8 cellular contexts compared by ENCODE assay signal in the genomic region with DNA sequence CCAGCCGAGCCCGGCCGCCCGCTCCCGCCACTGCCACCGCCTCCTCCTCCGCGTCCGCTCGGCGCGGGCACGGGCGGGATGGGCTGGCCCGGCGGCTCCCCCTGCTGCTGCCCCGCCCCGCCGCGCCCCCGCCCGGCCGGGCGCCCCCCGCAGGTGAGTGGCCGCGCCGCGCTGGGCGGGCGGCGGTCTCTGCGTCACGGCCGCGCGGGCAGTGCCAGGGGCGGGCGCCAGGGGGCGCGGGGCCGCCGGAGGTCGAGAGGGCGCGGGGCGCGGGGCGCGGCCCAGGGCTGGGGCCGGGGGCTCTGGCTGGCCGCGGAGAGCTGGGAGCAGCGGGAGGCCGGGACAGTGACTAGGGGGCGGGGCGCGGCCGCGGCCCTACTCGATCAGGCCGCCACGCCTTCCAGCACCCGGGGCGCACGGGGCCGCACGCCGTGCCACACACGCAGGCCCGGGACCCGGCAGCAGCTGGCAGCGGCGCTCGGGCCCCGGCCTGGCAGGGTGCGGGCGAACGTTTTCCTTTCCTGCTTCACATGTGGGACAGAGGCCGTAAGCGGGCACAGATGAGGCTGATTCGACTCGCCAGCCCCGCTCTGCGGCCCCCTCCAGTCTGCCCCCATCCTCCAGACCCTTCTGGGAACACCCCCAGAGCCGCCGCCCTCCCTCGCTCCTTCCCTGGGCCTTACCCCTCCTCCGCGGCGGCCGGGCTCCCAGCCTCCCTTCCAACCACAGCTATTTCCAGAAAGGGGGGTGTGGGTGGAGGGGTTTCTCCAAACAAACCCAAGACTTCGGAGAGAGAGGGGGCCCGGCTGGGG. TPM values are rescaled to one million over a fixed set of nuclear protein-coding genes. Genes with fewer than 3 reads are reported as not detected.
A peak's percentile ranks its signal among the peaks of the same experiment; 100 is the strongest.
DNase-seq lines count a peak whose midpoint lies in the region; ATAC-seq and TF ChIP-seq lines count a peak whose summit lies in the region.

No MANE protein-coding gene starts in this region.

- peaks cover 3 to 60% (median 11%) of the 10 kb centered on the region in 4 donors for H3K4me1 ChIP-seq in Peyer's patch
- H3K4me1 ChIP-seq in testis = peaks cover 70% of the 10 kb centered on the region

- TF ChIP-seq CTCF in Peyer's patch (IDR thresholded peaks at IDR 0.05) = peak in 3 of 6 experiments; percentile 27 to 56 (median 30)
- peak in 1 of 3 experiments; percentile 41 for TF ChIP-seq CTCF in testis (IDR thresholded peaks at IDR 0.05)

- peak overlapping the region; percentile 64 to 71 (median 66) for H3K4me3 ChIP-seq in Peyer's patch
- peak overlapping the region; percentile 62 to 88 for H3K4me3 ChIP-seq in testis

- no peaks in the 10 kb centered on the region for H3K27me3 ChIP-seq in Peyer's patch
- no peaks in the 10 kb centered on the region for H3K27me3 ChIP-seq in testis

- TF ChIP-seq POLR2A in Peyer's patch (IDR thresholded peaks at IDR 0.05) (peak; percentile 27 to 47), testis (IDR thresholded peaks at IDR 0.05) (no peak)

- H3K27ac ChIP-seq in Peyer's patch (peak overlapping the region; percentile 79 to 94 (median 92)), testis (peak overlapping the region; percentile 92 to 99)

- 0% methylated on average over 29 of the region's 94 CpGs; no CpG with 5 or more reads in 1 of the 2 donors for WGBS in testis, 2 donors

- H3K9me3 ChIP-seq in Peyer's patch = no peaks in the 10 kb centered on the region
- H3K9me3 ChIP-seq in testis = no peaks in the 10 kb centered on the region

- intact Hi-C loops in testis (cut with DNase I; ENCODE audit: low total_unique reads) = no loop called here

- ATAC-seq in GM19023 (IDR thresholded peaks at IDR 0.05; ENCODE audit: unreplicated experiment) = peak; percentile 66
- ATAC-seq in HG03457 (IDR thresholded peaks at IDR 0.05; ENCODE audit: unreplicated experiment) = peak; percentile 38

- H3K36me3 ChIP-seq in Peyer's patch = no peaks in the 10 kb centered on the region
- no peaks in the 10 kb centered on the region for H3K36me3 ChIP-seq in testis (ENCODE audit: low read depth, missing control alignments)

- DNase-seq in AG08396 (ENCODE audit: low spot score) (peak; percentile 90), Peyer's patch (peak; percentile 73 to 89 (median 87)), germinal center (ENCODE audit: low spot score) (peak; percentile 87), occipital lobe (lab: John Stamatoyannopoulos, UW) (peak; percentile 48), testis (peak; percentile 79)
- DNase-seq in activated naive CD4-positive, alpha-beta T cell (lab: John Stamatoyannopoulos, UW) = peak in 3 of 4 experiments; percentile 31 to 70 (median 37)

RNA-seq across cellular contexts. Expression of a gene that starts 2.4 kb away (rescaled TPM):
- total RNA-seq in Peyer's patch (100 to 1,000 TPM in 3 of 4 donors, 10 to 100 TPM in 1; 29.2 to 274 (median 154) TPM), occipital lobe (11.1 TPM), testis (100 to 1,000 TPM; 108 to 138 TPM)
- 47.0 TPM for polyA plus RNA-seq in testis (ENCODE audit: insufficient read depth, low read depth, low replicate concordance)

RNA-seq across cellular contexts. Expression of a gene that starts 31.8 kb away (rescaled TPM):
- 10 to 100 TPM; 27.8 to 38.7 (median 34.8) TPM for total RNA-seq in Peyer's patch
- total RNA-seq in occipital lobe = 29.6 TPM
- total RNA-seq in testis = 10 to 100 TPM; 27.7 to 29.5 TPM
- 29.5 TPM for polyA plus RNA-seq in testis (ENCODE audit: insufficient read depth, low read depth, low replicate concordance)

RNA-seq across cellular contexts. Expression of a gene that starts 41.2 kb away (rescaled TPM):
- total RNA-seq in Peyer's patch (100 to 1,000 TPM; 234 to 531 (median 250) TPM), occipital lobe (1,381 TPM), testis (100 to 1,000 TPM; 219 to 305 TPM)
- 249 TPM for polyA plus RNA-seq in testis (ENCODE audit: insufficient read depth, low read depth, low replicate concordance)

RNA-seq across cellular contexts. Expression of a gene that starts 50.0 kb away (rescaled TPM):
- total RNA-seq in Peyer's patch (100 to 1,000 TPM in 2 of 4 donors, 10 to 100 TPM in 2; 68.5 to 191 (median 128) TPM), occipital lobe (6.2 TPM), testis (100 to 1,000 TPM; 121 to 261 TPM)
- polyA plus RNA-seq in testis (ENCODE audit: insufficient read depth, low read depth, low replicate concordance) = 185 TPM

RNA-seq across cellular contexts. Expression of a gene that starts 55.9 kb away (rescaled TPM):
- total RNA-seq in Peyer's patch = 10 to 100 TPM in 3 of 4 donors, not detected in 1; 13.3 to 55.0 (median 34.5) TPM
- not detected for total RNA-seq in occipital lobe
- total RNA-seq in testis = under 1 TPM in 1 of 2 donors, not detected in 1; 0.19 TPM
- 0.25 TPM for polyA plus RNA-seq in testis (ENCODE audit: insufficient read depth, low read depth, low replicate concordance)

Comparison
In these comparisons a context has a peak if more than half of its experiments do, and no peak if none do; other contexts are left out.
1. Peak in every context shown above with its lines: DNase-seq, ATAC-seq, H3K4me3 ChIP-seq and H3K27ac ChIP-seq.
2. DNase-seq: peak in every context shown above with its lines; median percentile 90 in AG08396; 87 in Peyer's patch; 87 in germinal center; 79 in testis; 48 in occipital lobe; 37 in activated naive CD4-positive, alpha-beta T cell.